In genomic region chr13:75876371-75877050, GRCh38 we compare ENCODE assay signal across 8 cellular contexts.
A peak's percentile ranks its signal among the peaks of the same experiment; 100 is the strongest.
DNase-seq lines count a peak whose midpoint lies in the region; ATAC-seq and TF ChIP-seq lines count a peak whose summit lies in the region.

No MANE protein-coding gene starts in this region.

- peak; percentile 71 for DNase-seq in G401 (ENCODE audit: low spot score)
- peak; percentile 50 for DNase-seq in Jurkat, Clone E6-1 (ENCODE audit: low read depth, low spot score)
- peak; percentile 76 for DNase-seq in RKO (ENCODE audit: low spot score)
- peak; percentile 76 for DNase-seq in fibroblast of villous mesenchyme (ENCODE audit: low read depth)
- peak; percentile 19 for DNase-seq in occipital lobe (lab: John Stamatoyannopoulos, UW)
- no peak for DNase-seq in type B pancreatic cell (ENCODE audit: extremely low spot score, unreplicated experiment)

- peaks cover 11% of the 10 kb centered on the region for H3K27me3 Mint-ChIP-seq in activated T-helper 17 cell treated with anti-CD3 and anti-CD28 coated beads, Interleukin-2, amount 50 U/mL, for 72 hours
- H3K27me3 Mint-ChIP-seq in type B pancreatic cell: peaks cover 5% of the 10 kb centered on the region

- ATAC-seq in GM21717 (IDR thresholded peaks at IDR 0.05; ENCODE audit: unreplicated experiment): peak; percentile 90
- peak; percentile 81 for ATAC-seq in activated T-helper 17 cell treated with anti-CD3 and anti-CD28 coated beads, Interleukin-2, amount 50 U/mL, for 72 hours (replicated peaks)

- H3K36me3 Mint-ChIP-seq in activated T-helper 17 cell treated with anti-CD3 and anti-CD28 coated beads, Interleukin-2, amount 50 U/mL, for 72 hours (ENCODE audit: low read depth): no peaks in the 10 kb centered on the region
- no peaks in the 10 kb centered on the region for H3K36me3 Mint-ChIP-seq in type B pancreatic cell

- H3K27ac Mint-ChIP-seq in activated T-helper 17 cell treated with anti-CD3 and anti-CD28 coated beads, Interleukin-2, amount 50 U/mL, for 72 hours: no peak overlapping the region
- no peak overlapping the region for H3K27ac Mint-ChIP-seq in type B pancreatic cell

- in situ Hi-C loops in G401 (cut with HindIII; ENCODE audit: low sequenced_read_pairs): no loop called here

- no peak overlapping the region for H3K4me3 ChIP-seq in Jurkat, Clone E6-1 (ENCODE audit: low read length)
- H3K4me3 ChIP-seq in fibroblast of villous mesenchyme (ENCODE audit: low read depth, low read length): no peak overlapping the region

- peak; percentile 90 for TF ChIP-seq CTCF in fibroblast of villous mesenchyme (IDR thresholded peaks at IDR 0.05; ENCODE audit: insufficient read depth, low read depth, low read length)
- TF ChIP-seq CTCF in type B pancreatic cell (conservative IDR thresholded peaks at IDR 0.05): peak; percentile 95

- H3K4me1 Mint-ChIP-seq in activated T-helper 17 cell treated with anti-CD3 and anti-CD28 coated beads, Interleukin-2, amount 50 U/mL, for 72 hours: no peaks in the 10 kb centered on the region
- H3K4me1 Mint-ChIP-seq in type B pancreatic cell (ENCODE audit: unreplicated experiment): peaks cover 23% of the 10 kb centered on the region

- H3K4me3 Mint-ChIP-seq in activated T-helper 17 cell treated with anti-CD3 and anti-CD28 coated beads, Interleukin-2, amount 50 U/mL, for 72 hours: peak overlapping the region; percentile 4
- H3K4me3 Mint-ChIP-seq in type B pancreatic cell: no peak overlapping the region

- no peaks in the 10 kb centered on the region for H3K9me3 Mint-ChIP-seq in activated T-helper 17 cell treated with anti-CD3 and anti-CD28 coated beads, Interleukin-2, amount 50 U/mL, for 72 hours
- H3K9me3 Mint-ChIP-seq in type B pancreatic cell: no peaks in the 10 kb centered on the region
